8 cellular contexts compared by ENCODE assay signal in the genomic region with DNA sequence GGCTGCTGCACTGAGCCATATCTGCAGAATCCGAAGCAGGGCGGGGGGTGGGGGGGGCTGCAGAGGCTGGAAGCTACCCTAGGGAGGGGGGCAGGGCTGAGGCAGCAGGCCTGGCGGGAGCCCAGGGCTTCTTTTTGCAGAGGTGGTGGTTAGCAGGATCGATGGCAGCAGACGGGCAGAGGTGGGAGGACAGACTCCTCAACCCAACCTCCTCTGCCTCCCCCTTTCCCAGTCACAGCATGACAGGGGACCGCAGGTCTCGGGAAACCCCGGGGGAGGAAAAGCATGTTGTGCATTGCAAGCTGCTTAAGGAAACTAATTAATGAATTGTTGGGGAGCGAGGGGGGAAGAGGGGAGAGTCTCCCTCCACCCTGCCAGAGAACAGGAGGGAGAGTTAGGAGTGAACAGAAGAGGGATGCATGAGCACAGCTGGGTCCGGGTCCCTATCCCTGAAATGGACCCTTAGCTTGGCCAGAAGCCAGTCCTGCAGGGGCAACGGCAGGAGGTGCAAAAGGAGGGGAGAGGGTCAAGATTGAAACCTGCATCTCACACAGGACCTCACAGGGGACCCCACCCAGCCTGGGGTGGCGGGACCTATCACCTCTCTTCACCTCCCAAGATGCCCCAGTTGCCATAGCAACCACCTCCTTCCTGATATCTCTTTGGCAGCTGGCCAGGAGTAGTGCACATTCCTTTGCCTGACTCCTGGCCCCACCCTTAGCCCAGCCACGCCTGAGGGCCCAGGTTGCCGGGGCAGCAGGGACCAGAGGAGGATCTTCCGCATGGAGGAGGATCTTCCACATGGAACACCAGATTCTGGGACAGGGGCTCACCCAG. TPM values are rescaled to one million over a fixed set of nuclear protein-coding genes. Genes with fewer than 3 reads are reported as not detected.
DNase-seq lines count a peak whose midpoint lies in the region; ATAC-seq lines count a peak whose summit lies in the region.
"Had no signal": no experiment of that assay in that cellular context is flagged by ENCODE, and none has a peak within 500 bp of the region (broad histone marks: within the 10 kb centered on the region; RNA-seq: fewer than 3 reads in every experiment).

No MANE protein-coding gene starts in this region.

- no peaks in the 10 kb centered on the region for H3K36me3 ChIP-seq in naive thymus-derived CD4-positive, alpha-beta T cell (ENCODE audit: control insufficient read depth in 2 of 3, insufficient read depth in 3 of 3, low read length in 3 of 3)

- peaks cover 0 to 2% (median 0%) of the 10 kb centered on the region in 11 donors for H3K9me3 Mint-ChIP-seq in naive thymus-derived CD4-positive, alpha-beta T cell
- no peaks in the 10 kb centered on the region for H3K9me3 Mint-ChIP-seq in activated T-cell treated with anti-CD3 and anti-CD28 coated beads, Interleukin-2, amount 50 U/mL, for 72 hours

- H3K4me1 Mint-ChIP-seq in naive thymus-derived CD4-positive, alpha-beta T cell = peaks cover 27 to 47% (median 40%) of the 10 kb centered on the region in 7 donors
- H3K4me1 Mint-ChIP-seq in activated T-cell treated with anti-CD3 and anti-CD28 coated beads, Interleukin-2, amount 50 U/mL, for 72 hours (ENCODE audit: low read depth) = peaks cover 27% of the 10 kb centered on the region

- H3K36me3 Mint-ChIP-seq in naive thymus-derived CD4-positive, alpha-beta T cell = peaks cover 0 to 3% (median 0%) of the 10 kb centered on the region in 5 donors
- no peaks in the 10 kb centered on the region for H3K36me3 Mint-ChIP-seq in activated T-cell treated with anti-CD3 and anti-CD28 coated beads, Interleukin-2, amount 50 U/mL, for 72 hours (ENCODE audit: insufficient read depth in 2 of 2)

- H3K27ac Mint-ChIP-seq in naive thymus-derived CD4-positive, alpha-beta T cell = peak overlapping the region in 6 of 9 donors; percentile 12 to 83 (median 66)
- no peak overlapping the region for H3K27ac Mint-ChIP-seq in activated T-cell treated with anti-CD3 and anti-CD28 coated beads, Interleukin-2, amount 50 U/mL, for 72 hours

- peak overlapping the region in 2 of 10 donors; percentile 25 to 83 for H3K4me3 Mint-ChIP-seq in naive thymus-derived CD4-positive, alpha-beta T cell
- no peak overlapping the region for H3K4me3 Mint-ChIP-seq in activated T-cell treated with anti-CD3 and anti-CD28 coated beads, Interleukin-2, amount 50 U/mL, for 72 hours

- no peak overlapping the region for H3K4me3 ChIP-seq in naive thymus-derived CD4-positive, alpha-beta T cell (ENCODE audit: low read length)

- H3K9me3 ChIP-seq in naive thymus-derived CD4-positive, alpha-beta T cell (ENCODE audit: control insufficient read depth in 2 of 3, low read length in 3 of 3) = no peaks in the 10 kb centered on the region

- ATAC-seq in naive thymus-derived CD4-positive, alpha-beta T cell = no peak
- ATAC-seq in activated T-cell treated with anti-CD3 and anti-CD28 coated beads, Interleukin-2, amount 50 U/mL, for 72 hours (replicated peaks in 1 of 2) = no peak
- no peak for ATAC-seq in HG03108 (IDR thresholded peaks at IDR 0.05; ENCODE audit: unreplicated experiment)

- in situ Hi-C loops in SK-MEL-5 (cut with HindIII; ENCODE audit: low pct_unique_long_range_greater_than_20kb, low sequenced_read_pairs) = no loop called here

- peak; percentile 51 for DNase-seq in NCI-H748 (lab: John Stamatoyannopoulos, UW; ENCODE audit: unreplicated experiment)
- no peak for DNase-seq in NCI-H748 treated with DMSO at 0.1 percent for 48 hours (lab: John Stamatoyannopoulos, UW)
- peak; percentile 40 for DNase-seq in SK-MEL-5 (ENCODE audit: low read depth, low spot score)
- DNase-seq in naive thymus-derived CD4-positive, alpha-beta T cell = peak in 4 of 9 donors; percentile 28 to 44 (median 44)
- DNase-seq in activated T-cell treated with anti-CD3 and anti-CD28 coated beads, Interleukin-2, amount 50 U/mL, for 72 hours = no peak
- DNase-seq: activated gamma-delta T cell, NCI-H1694 had no signal

- H3K27ac ChIP-seq in naive thymus-derived CD4-positive, alpha-beta T cell (ENCODE audit: low read depth, low read length) = no peak overlapping the region

- CTCF ChIA-PET in naive thymus-derived CD4-positive, alpha-beta T cell (lab: Charles Lee) = interaction anchor here (0.7 to 4.9 kb wide), 5 partner anchors 9 to 361 kb away, joined by 3 to 36 read pairs (median 5); partner anchors contain the start of gene FXYD5

- peaks cover 0 to 22% (median 0%) of the 10 kb centered on the region in 5 donors for H3K27me3 Mint-ChIP-seq in naive thymus-derived CD4-positive, alpha-beta T cell
- H3K27me3 Mint-ChIP-seq in activated T-cell treated with anti-CD3 and anti-CD28 coated beads, Interleukin-2, amount 50 U/mL, for 72 hours (ENCODE audit: low read depth) = peaks cover 18% of the 10 kb centered on the region

- intact Hi-C loops in naive thymus-derived CD4-positive, alpha-beta T cell (cut with micrococcal nuclease) = loop anchor here (5.0 to 10.0 kb wide), 4 partner anchors 200 to 497 kb away; partner anchors contain the start of genes ETV2 (in 1 of the 2), FFAR1 (in 1 of the 2), SCGB2B2 (in 1 of the 2) and ZNF302 (in 1 of the 2)

- peaks cover 28 to 34% of the 10 kb centered on the region in 2 donors for H3K4me1 ChIP-seq in naive thymus-derived CD4-positive, alpha-beta T cell (ENCODE audit: control insufficient read depth in 2 of 2, insufficient read depth in 2 of 2, low read length in 2 of 2)

- POLR2A ChIA-PET in naive thymus-derived CD4-positive, alpha-beta T cell (lab: Charles Lee) = interaction anchor here (0.9 to 6.6 kb wide), 6 partner anchors 9 to 122 kb away, joined by 6 to 54 read pairs (median 8); partner anchors contain the start of genes FXYD5 and USF2

- H3K27me3 ChIP-seq in naive thymus-derived CD4-positive, alpha-beta T cell (ENCODE audit: control insufficient read depth in 2 of 2, insufficient read depth in 2 of 2, low read length in 2 of 2) = no peaks in the 10 kb centered on the region

RNA-seq across cellular contexts. Expression of gene FXYD7, which starts 1.8 kb away (rescaled TPM):
- total RNA-seq in SK-MEL-5 (2014; rRNA removed; shearing (Covaris generic)) = not detected in 2 replicates
- polyA plus RNA-seq in SK-MEL-5 (2015; cell fraction: cytosol; rRNA removed) = not detected in 2 replicates
- 0.22 TPM in 1 of 2 replicates, not detected in the other for polyA plus RNA-seq in SK-MEL-5 (2015; cell fraction: nucleus; rRNA removed)
- total RNA-seq in naive thymus-derived CD4-positive, alpha-beta T cell = 10 to 100 TPM in 1 of 5 experiments, 1 to 10 TPM in 4; 1.8 to 13.2 (median 3.5) TPM
- 1 to 10 TPM; 2.1 to 2.6 TPM for polyA plus RNA-seq in naive thymus-derived CD4-positive, alpha-beta T cell
- 1 to 10 TPM; 1.0 to 1.2 TPM for total RNA-seq in activated T-cell treated with anti-CD3 and anti-CD28 coated beads, Interleukin-2, amount 50 U/mL, for 72 hours

RNA-seq across cellular contexts. Expression of gene FXYD1, which starts 6.2 kb away (rescaled TPM):
- not detected in 2 replicates for total RNA-seq in SK-MEL-5 (2014; rRNA removed; shearing (Covaris generic))
- polyA plus RNA-seq in SK-MEL-5 (2015; cell fraction: cytosol; rRNA removed) = 0.13 TPM in 1 of 2 replicates, not detected in the other
- polyA plus RNA-seq in SK-MEL-5 (2015; cell fraction: nucleus; rRNA removed) = not detected in 2 replicates
- 1 to 10 TPM in 1 of 5 experiments, under 1 TPM in 2, not detected in 2; 0.46 to 1.2 (median 0.78) TPM for total RNA-seq in naive thymus-derived CD4-positive, alpha-beta T cell
- under 1 TPM in 1 of 2 donors, not detected in 1; 0.91 TPM for polyA plus RNA-seq in naive thymus-derived CD4-positive, alpha-beta T cell
- total RNA-seq in activated T-cell treated with anti-CD3 and anti-CD28 coated beads, Interleukin-2, amount 50 U/mL, for 72 hours = 1 to 10 TPM; 1.6 to 2.0 TPM

RNA-seq across cellular contexts. Expression of gene FXYD5, which starts 9.7 kb away (rescaled TPM):
- total RNA-seq in SK-MEL-5 (2014; rRNA removed; shearing (Covaris generic)) = 71.3 and 79.3 TPM in 2 replicates
- polyA plus RNA-seq in SK-MEL-5 (2015; cell fraction: cytosol; rRNA removed) = 139 and 147 TPM in 2 replicates
- polyA plus RNA-seq in SK-MEL-5 (2015; cell fraction: nucleus; rRNA removed) = 14.3 and 18.9 TPM in 2 replicates
- total RNA-seq in naive thymus-derived CD4-positive, alpha-beta T cell = 100 to 1,000 TPM; 362 to 458 (median 387) TPM
- 100 to 1,000 TPM; 464 to 575 TPM for polyA plus RNA-seq in naive thymus-derived CD4-positive, alpha-beta T cell
- 100 to 1,000 TPM; 331 to 342 TPM for total RNA-seq in activated T-cell treated with anti-CD3 and anti-CD28 coated beads, Interleukin-2, amount 50 U/mL, for 72 hours

RNA-seq across cellular contexts. Expression of gene LGI4, which starts 10.0 kb away (rescaled TPM):
- total RNA-seq in SK-MEL-5 (2014; rRNA removed; shearing (Covaris generic)) = 0.11 TPM in 1 of 2 replicates, not detected in the other
- polyA plus RNA-seq in SK-MEL-5 (2015; cell fraction: cytosol; rRNA removed) = not detected in 2 replicates
- not detected in 2 replicates for polyA plus RNA-seq in SK-MEL-5 (2015; cell fraction: nucleus; rRNA removed)
- 1 to 10 TPM in 1 of 5 experiments, under 1 TPM in 4; 0.19 to 1.6 (median 0.51) TPM for total RNA-seq in naive thymus-derived CD4-positive, alpha-beta T cell
- not detected for polyA plus RNA-seq in naive thymus-derived CD4-positive, alpha-beta T cell
- total RNA-seq in activated T-cell treated with anti-CD3 and anti-CD28 coated beads, Interleukin-2, amount 50 U/mL, for 72 hours = under 1 TPM; 0.72 to 1.00 TPM

RNA-seq across cellular contexts. Expression of gene FXYD3, which starts 29.2 kb away (rescaled TPM):
- total RNA-seq in SK-MEL-5 (2014; rRNA removed; shearing (Covaris generic)) = not detected in 2 replicates
- not detected in 2 replicates for polyA plus RNA-seq in SK-MEL-5 (2015; cell fraction: cytosol; rRNA removed)
- not detected in 2 replicates for polyA plus RNA-seq in SK-MEL-5 (2015; cell fraction: nucleus; rRNA removed)
- not detected for total RNA-seq in naive thymus-derived CD4-positive, alpha-beta T cell
- polyA plus RNA-seq in naive thymus-derived CD4-positive, alpha-beta T cell = not detected
- not detected for total RNA-seq in activated T-cell treated with anti-CD3 and anti-CD28 coated beads, Interleukin-2, amount 50 U/mL, for 72 hours

Comparison
In these comparisons a context has a peak if more than half of its experiments do, and no peak if none do; other contexts are left out.
1. DNase-seq: peak in NCI-H748 (single experiment) and SK-MEL-5 (single experiment); none in NCI-H748 treated with DMSO at 0.1 percent for 48 hours (single experiment) and activated T-cell treated with anti-CD3 and anti-CD28 coated beads, Interleukin-2, amount 50 U/mL, for 72 hours (0 of 2).